ENCODE assay signal across 1 cellular context in the genomic region with DNA sequence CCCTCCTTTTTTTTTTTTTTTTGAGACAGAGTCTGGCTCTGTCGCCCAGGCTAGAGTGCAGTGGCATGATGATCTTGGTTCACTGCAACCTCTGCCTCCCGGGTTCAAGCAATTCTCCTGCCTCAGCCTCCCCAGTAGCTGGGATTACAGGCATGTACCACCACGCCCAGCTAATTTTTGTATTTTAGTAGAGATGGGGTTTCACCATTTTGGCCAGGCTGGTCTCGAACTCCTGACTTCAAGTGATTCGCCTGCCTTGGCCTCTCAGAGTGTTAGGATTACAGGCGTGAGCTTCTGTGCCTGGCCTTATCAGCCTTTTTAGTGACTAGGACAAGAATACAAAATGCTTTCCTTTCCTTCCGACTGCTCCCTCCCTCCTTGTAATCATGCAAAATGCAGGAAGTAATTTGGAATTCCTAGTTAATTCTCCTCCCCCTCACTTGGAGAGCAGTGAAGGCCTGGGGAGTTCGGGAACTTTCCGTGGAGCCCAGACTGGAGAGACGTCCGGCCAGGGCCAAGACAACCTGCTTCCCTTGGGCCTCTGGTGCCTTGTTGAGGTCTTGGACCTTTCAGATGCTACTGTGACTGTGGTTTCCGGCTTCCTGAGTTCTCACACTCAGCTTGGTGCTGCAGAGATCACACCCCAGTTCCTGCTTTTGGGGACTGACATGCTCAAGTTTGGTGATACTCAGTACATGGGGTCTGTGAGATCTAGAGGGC.
TF ChIP-seq lines count a peak whose summit lies in the region.

No MANE protein-coding gene starts in this region.

TF ChIP-seq in GM12878, 131 proteins besides CTCF, POLR2A, EP300 and RAD21 (continued from another document):
- TF ChIP-seq, protein P1, sequence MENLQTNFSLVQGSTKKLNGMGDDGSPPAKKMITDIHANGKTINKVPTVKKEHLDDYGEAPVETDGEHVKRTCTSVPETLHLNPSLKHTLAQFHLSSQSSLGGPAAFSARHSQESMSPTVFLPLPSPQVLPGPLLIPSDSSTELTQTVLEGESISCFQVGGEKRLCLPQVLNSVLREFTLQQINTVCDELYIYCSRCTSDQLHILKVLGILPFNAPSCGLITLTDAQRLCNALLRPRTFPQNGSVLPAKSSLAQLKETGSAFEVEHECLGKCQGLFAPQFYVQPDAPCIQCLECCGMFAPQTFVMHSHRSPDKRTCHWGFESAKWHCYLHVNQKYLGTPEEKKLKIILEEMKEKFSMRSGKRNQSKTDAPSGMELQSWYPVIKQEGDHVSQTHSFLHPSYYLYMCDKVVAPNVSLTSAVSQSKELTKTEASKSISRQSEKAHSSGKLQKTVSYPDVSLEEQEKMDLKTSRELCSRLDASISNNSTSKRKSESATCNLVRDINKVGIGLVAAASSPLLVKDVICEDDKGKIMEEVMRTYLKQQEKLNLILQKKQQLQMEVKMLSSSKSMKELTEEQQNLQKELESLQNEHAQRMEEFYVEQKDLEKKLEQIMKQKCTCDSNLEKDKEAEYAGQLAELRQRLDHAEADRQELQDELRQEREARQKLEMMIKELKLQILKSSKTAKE (IDR thresholded peaks at IDR 0.05; ENCODE audit: low read depth, poor library complexity, severe bottlenecking): peak; percentile 31
- TF ChIP-seq, protein P2, sequence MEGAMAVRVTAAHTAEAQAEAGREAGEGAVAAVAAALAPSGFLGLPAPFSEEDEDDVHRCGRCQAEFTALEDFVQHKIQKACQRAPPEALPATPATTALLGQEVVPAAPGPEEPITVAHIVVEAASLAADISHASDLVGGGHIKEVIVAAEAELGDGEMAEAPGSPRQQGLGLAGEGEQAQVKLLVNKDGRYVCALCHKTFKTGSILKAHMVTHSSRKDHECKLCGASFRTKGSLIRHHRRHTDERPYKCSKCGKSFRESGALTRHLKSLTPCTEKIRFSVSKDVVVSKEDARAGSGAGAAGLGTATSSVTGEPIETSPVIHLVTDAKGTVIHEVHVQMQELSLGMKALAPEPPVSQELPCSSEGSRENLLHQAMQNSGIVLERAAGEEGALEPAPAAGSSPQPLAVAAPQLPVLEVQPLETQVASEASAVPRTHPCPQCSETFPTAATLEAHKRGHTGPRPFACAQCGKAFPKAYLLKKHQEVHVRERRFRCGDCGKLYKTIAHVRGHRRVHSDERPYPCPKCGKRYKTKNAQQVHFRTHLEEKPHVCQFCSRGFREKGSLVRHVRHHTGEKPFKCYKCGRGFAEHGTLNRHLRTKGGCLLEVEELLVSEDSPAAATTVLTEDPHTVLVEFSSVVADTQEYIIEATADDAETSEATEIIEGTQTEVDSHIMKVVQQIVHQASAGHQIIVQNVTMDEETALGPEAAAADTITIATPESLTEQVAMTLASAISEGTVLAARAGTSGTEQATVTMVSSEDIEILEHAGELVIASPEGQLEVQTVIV (IDR thresholded peaks at IDR 0.05; ENCODE audit: borderline replicate concordance, partially characterized antibody): peak; percentile 23
- TF ChIP-seq CHD2 (IDR thresholded peaks at IDR 0.05; ENCODE audit: borderline replicate concordance, low read depth, low read length) (peak; percentile 77; the same call in 1 of the 2 replicates), NFIC (IDR thresholded peaks at IDR 0.05; ENCODE audit: low read depth, low read length) (peak; percentile 62), RB1 (IDR thresholded peaks at IDR 0.05; ENCODE audit: borderline replicate concordance) (peak; percentile 50; the same call in 1 of the 2 replicates), TCF12 (IDR thresholded peaks at IDR 0.05; ENCODE audit: low read depth, low read length) (peak; percentile 77), SMAD5 (IDR thresholded peaks at IDR 0.05; ENCODE audit: low read depth) (peak; percentile 80), MTA2 (IDR thresholded peaks at IDR 0.05; ENCODE audit: low read depth) (peak; percentile 48), SMARCA5 (IDR thresholded peaks at IDR 0.05) (0 out of 2 replicates have a peak, but pooled peaks have one; percentile 44), ETV6 (conservative IDR thresholded peaks at IDR 0.05 in 1 of 2, IDR thresholded peaks at IDR 0.05 in 1 of 2; ENCODE audit: borderline replicate concordance in 1 of 2, low read depth in 1 of 2) (peak in 1 of 2 experiments; percentile 75; a peak in 1 of 4 replicates), NR2F1 (conservative IDR thresholded peaks at IDR 0.05) (peak; percentile 75), CBFB (IDR thresholded peaks at IDR 0.05; ENCODE audit: low read depth) (peak; percentile 89)
- TF ChIP-seq, protein P3, sequence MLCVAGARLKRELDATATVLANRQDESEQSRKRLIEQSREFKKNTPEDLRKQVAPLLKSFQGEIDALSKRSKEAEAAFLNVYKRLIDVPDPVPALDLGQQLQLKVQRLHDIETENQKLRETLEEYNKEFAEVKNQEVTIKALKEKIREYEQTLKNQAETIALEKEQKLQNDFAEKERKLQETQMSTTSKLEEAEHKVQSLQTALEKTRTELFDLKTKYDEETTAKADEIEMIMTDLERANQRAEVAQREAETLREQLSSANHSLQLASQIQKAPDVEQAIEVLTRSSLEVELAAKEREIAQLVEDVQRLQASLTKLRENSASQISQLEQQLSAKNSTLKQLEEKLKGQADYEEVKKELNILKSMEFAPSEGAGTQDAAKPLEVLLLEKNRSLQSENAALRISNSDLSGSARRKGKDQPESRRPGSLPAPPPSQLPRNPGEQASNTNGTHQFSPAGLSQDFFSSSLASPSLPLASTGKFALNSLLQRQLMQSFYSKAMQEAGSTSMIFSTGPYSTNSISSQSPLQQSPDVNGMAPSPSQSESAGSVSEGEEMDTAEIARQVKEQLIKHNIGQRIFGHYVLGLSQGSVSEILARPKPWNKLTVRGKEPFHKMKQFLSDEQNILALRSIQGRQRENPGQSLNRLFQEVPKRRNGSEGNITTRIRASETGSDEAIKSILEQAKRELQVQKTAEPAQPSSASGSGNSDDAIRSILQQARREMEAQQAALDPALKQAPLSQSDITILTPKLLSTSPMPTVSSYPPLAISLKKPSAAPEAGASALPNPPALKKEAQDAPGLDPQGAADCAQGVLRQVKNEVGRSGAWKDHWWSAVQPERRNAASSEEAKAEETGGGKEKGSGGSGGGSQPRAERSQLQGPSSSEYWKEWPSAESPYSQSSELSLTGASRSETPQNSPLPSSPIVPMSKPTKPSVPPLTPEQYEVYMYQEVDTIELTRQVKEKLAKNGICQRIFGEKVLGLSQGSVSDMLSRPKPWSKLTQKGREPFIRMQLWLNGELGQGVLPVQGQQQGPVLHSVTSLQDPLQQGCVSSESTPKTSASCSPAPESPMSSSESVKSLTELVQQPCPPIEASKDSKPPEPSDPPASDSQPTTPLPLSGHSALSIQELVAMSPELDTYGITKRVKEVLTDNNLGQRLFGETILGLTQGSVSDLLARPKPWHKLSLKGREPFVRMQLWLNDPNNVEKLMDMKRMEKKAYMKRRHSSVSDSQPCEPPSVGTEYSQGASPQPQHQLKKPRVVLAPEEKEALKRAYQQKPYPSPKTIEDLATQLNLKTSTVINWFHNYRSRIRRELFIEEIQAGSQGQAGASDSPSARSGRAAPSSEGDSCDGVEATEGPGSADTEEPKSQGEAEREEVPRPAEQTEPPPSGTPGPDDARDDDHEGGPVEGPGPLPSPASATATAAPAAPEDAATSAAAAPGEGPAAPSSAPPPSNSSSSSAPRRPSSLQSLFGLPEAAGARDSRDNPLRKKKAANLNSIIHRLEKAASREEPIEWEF (IDR thresholded peaks at IDR 0.05; ENCODE audit: insufficient replicate concordance, low read depth, low read length): peak; percentile 86
